In the genomic region with DNA sequence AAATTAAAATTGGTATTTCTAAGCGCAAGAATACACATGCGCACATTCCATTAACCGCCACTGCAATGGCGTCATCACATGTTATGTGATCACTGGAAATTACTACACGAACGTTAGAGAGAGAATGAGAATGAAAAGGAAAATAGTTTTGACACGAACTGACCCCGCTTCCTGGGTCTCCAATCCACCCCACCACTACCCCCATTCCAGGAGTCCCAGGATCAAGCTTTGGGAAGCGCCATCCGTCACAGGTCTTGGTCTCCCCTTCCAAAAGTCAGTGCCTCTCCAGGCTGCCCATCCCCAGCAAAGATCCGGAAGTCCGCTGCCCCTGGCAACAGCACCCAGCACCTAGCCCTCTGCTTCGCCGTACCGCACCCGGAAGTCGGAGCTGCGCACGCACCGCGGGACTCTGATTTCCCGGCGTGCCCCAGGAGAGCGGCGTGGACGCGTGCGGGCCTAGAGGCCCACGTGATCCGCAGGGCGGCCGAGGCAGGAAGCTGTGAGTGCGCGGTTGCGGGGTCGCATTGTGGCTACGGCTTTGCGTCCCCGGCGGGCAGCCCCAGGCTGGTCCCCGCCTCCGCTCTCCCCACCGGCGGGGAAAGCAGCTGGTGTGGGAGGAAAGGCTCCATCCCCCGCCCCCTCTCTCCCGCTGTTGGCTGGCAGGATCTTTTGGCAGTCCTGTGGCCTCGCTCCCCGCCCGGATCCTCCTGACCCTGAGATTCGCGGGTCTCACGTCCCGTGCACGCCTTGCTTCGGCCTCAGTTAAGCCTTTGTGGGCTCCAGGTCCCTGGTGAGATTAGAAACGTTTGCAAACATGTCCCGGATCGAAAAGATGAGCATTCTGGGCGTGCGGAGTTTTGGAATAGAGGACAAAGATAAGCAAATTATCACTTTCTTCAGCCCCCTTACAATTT, we compare ENCODE assay signal across 8 cellular contexts. TPM values are rescaled to one million over a fixed set of nuclear protein-coding genes. Genes with fewer than 3 reads are reported as not detected.
A peak's percentile ranks its signal among the peaks of the same experiment; 100 is the strongest.
DNase-seq lines count a peak whose midpoint lies in the region; ATAC-seq and TF ChIP-seq lines count a peak whose summit lies in the region.

RAD50 (plus strand) TSS at position 467 of the 914 bp plus-strand sequence; CDS start at position 815, 348 bp downstream.

- H3K4me1 ChIP-seq in DOHH2 (ENCODE audit: control insufficient read depth, low read length), result peaks cover 17% of the 10 kb centered on the region
- H3K4me1 ChIP-seq in GM23248 (ENCODE audit: insufficient read depth), result peaks cover 12% of the 10 kb centered on the region; the same call in 1 of the 2 replicates

- H3K27ac ChIP-seq in DOHH2 (ENCODE audit: low read depth, low read length) (peak within 1 kb of the TSS; percentile 65), GM23248 (peak within 1 kb of the TSS; percentile 78)

- peaks cover 36% of the 10 kb centered on the region for H3K36me3 ChIP-seq in DOHH2 (ENCODE audit: control insufficient read depth, low read length)
- no peaks in the 10 kb centered on the region for H3K36me3 ChIP-seq in GM23248 (ENCODE audit: low read depth)

- peaks cover 4% of the 10 kb centered on the region for H3K27me3 Mint-ChIP-seq in activated T-helper 1 cell treated with anti-CD3 and anti-CD28 coated beads, Interleukin-12 subunit alpha, Interleukin-12 subunit beta, Interleukin-2, Interleukin-4 antibody, amounts not matched to agents 30 ng/mL and 10 ng/mL and 1 ng/mL, durations not matched to agents 14 hours and 24 hours and 36 hours (ENCODE audit: insufficient read depth)
- H3K27me3 Mint-ChIP-seq in naive B cell, result no peaks in the 10 kb centered on the region

- H3K79me2 ChIP-seq in DOHH2 (ENCODE audit: control insufficient read depth, low read length) (peaks cover 56% of the 10 kb centered on the region), GM23248 (ENCODE audit: insufficient read depth) (peaks cover 48% of the 10 kb centered on the region)

- no peaks in the 10 kb centered on the region for H3K9me2 ChIP-seq in DOHH2 (replicated peaks; ENCODE audit: control insufficient read depth, low read length)
- no peaks in the 10 kb centered on the region for H3K9me2 ChIP-seq in GM23248 (ENCODE audit: insufficient read depth)

- WGBS in GM23248 (ENCODE audit: low coverage in 1 of 2, low lambda C conversion rate in 2 of 2, missing lambda C conversion rate in 2 of 2), 2 experiments, result 6 to 9% methylated on average over 49 to 60 of the region's 60 CpGs

- intact Hi-C loops in activated T-helper 1 cell treated with anti-CD3 and anti-CD28 coated beads, Interleukin-12 subunit alpha, Interleukin-12 subunit beta, Interleukin-2, Interleukin-4 antibody, amounts not matched to agents 30 ng/mL and 10 ng/mL and 1 ng/mL, durations not matched to agents 14 hours and 24 hours and 36 hours (cut with micrococcal nuclease), result loop anchor here (1.0 to 5.0 kb wide), 5 partner anchors 10 to 129 kb away; no protein-coding TSS in a partner anchor

- H3K27me3 ChIP-seq in DOHH2 (ENCODE audit: control insufficient read depth, low read length), result peaks cover under 1% of the 10 kb centered on the region; the same call in 1 of the 2 replicates
- H3K27me3 ChIP-seq in GM23248 (replicated peaks; ENCODE audit: insufficient read depth), result no peaks in the 10 kb centered on the region

- H3K9me3 ChIP-seq in DOHH2 (ENCODE audit: control insufficient read depth, insufficient read depth, low read length) (no peaks in the 10 kb centered on the region), GM23248 (ENCODE audit: low read depth) (no peaks in the 10 kb centered on the region)

- H2AFZ ChIP-seq in GM23248, result peak within 1 kb of the TSS; percentile 99

- H3F3A ChIP-seq in DOHH2 (ENCODE audit: control insufficient read depth, insufficient read depth) (no peaks in the 10 kb centered on the region), GM23248 (ENCODE audit: insufficient read depth) (peaks cover 16% of the 10 kb centered on the region; the same call in 1 of the 2 replicates)

- peaks cover 32% of the 10 kb centered on the region for H3K4me1 Mint-ChIP-seq in activated T-helper 1 cell treated with anti-CD3 and anti-CD28 coated beads, Interleukin-12 subunit alpha, Interleukin-12 subunit beta, Interleukin-2, Interleukin-4 antibody, amounts not matched to agents 30 ng/mL and 10 ng/mL and 1 ng/mL, durations not matched to agents 14 hours and 24 hours and 36 hours (ENCODE audit: low read depth)
- H3K4me1 Mint-ChIP-seq in naive B cell, result peaks cover 14 to 30% (median 29%) of the 10 kb centered on the region in 3 donors
- peaks cover 18% of the 10 kb centered on the region for H3K4me1 Mint-ChIP-seq in stimulated activated effector memory CD8-positive, alpha-beta T cell treated with anti-CD3 and anti-CD28 coated beads, Interleukin-12 subunit alpha, Interleukin-12 subunit beta, amount 100 ng/mL, for 72 hours

- H3K27ac Mint-ChIP-seq in activated T-helper 1 cell treated with anti-CD3 and anti-CD28 coated beads, Interleukin-12 subunit alpha, Interleukin-12 subunit beta, Interleukin-2, Interleukin-4 antibody, amounts not matched to agents 30 ng/mL and 10 ng/mL and 1 ng/mL, durations not matched to agents 14 hours and 24 hours and 36 hours, result peak within 1 kb of the TSS; percentile 91
- H3K27ac Mint-ChIP-seq in naive B cell, result peak within 1 kb of the TSS; percentile 89 to 97 (median 97)
- H3K27ac Mint-ChIP-seq in stimulated activated effector memory CD8-positive, alpha-beta T cell treated with anti-CD3 and anti-CD28 coated beads, Interleukin-12 subunit alpha, Interleukin-12 subunit beta, amount 100 ng/mL, for 72 hours, result peak within 1 kb of the TSS; percentile 97

- peaks cover 4% of the 10 kb centered on the region for H3K36me3 Mint-ChIP-seq in activated T-helper 1 cell treated with anti-CD3 and anti-CD28 coated beads, Interleukin-12 subunit alpha, Interleukin-12 subunit beta, Interleukin-2, Interleukin-4 antibody, amounts not matched to agents 30 ng/mL and 10 ng/mL and 1 ng/mL, durations not matched to agents 14 hours and 24 hours and 36 hours (ENCODE audit: low read depth)
- H3K36me3 Mint-ChIP-seq in naive B cell, result no peaks in the 10 kb centered on the region
- peaks cover 26% of the 10 kb centered on the region for H3K36me3 Mint-ChIP-seq in stimulated activated effector memory CD8-positive, alpha-beta T cell treated with anti-CD3 and anti-CD28 coated beads, Interleukin-12 subunit alpha, Interleukin-12 subunit beta, amount 100 ng/mL, for 72 hours

- H3K4me3 Mint-ChIP-seq in activated T-helper 1 cell treated with anti-CD3 and anti-CD28 coated beads, Interleukin-12 subunit alpha, Interleukin-12 subunit beta, Interleukin-2, Interleukin-4 antibody, amounts not matched to agents 30 ng/mL and 10 ng/mL and 1 ng/mL, durations not matched to agents 14 hours and 24 hours and 36 hours, result peak within 1 kb of the TSS; percentile 98
- peak within 1 kb of the TSS; percentile 93 to 99 (median 97) for H3K4me3 Mint-ChIP-seq in naive B cell
- peak within 1 kb of the TSS; percentile 88 for H3K4me3 Mint-ChIP-seq in stimulated activated effector memory CD8-positive, alpha-beta T cell treated with anti-CD3 and anti-CD28 coated beads, Interleukin-12 subunit alpha, Interleukin-12 subunit beta, amount 100 ng/mL, for 72 hours

- in situ Hi-C loops in GM23248 (cut with MboI), result no loop called here

- H3K4me2 ChIP-seq in DOHH2 (ENCODE audit: low read length) (peak within 1 kb of the TSS; percentile 70), GM23248 (ENCODE audit: unreplicated experiment) (peak within 1 kb of the TSS; percentile 98)

- H4K20me1 ChIP-seq in DOHH2 (ENCODE audit: control insufficient read depth, insufficient read depth, low read depth, low read length), result no peaks in the 10 kb centered on the region
- no peaks in the 10 kb centered on the region for H4K20me1 ChIP-seq in GM23248 (ENCODE audit: insufficient read depth)

- H3K4me3 ChIP-seq in DOHH2 (ENCODE audit: low read length) (peak within 1 kb of the TSS; percentile 92), GM23248 (peak within 1 kb of the TSS; percentile 99)

- ATAC-seq in naive B cell (ENCODE audit: low read depth in 2 of 2), result peak; percentile 96 to 97
- peak; percentile 99 for ATAC-seq in stimulated activated effector memory CD8-positive, alpha-beta T cell treated with anti-CD3 and anti-CD28 coated beads, Interleukin-12 subunit alpha, Interleukin-12 subunit beta, amount 100 ng/mL, for 72 hours

- H3K9me3 Mint-ChIP-seq in activated T-helper 1 cell treated with anti-CD3 and anti-CD28 coated beads, Interleukin-12 subunit alpha, Interleukin-12 subunit beta, Interleukin-2, Interleukin-4 antibody, amounts not matched to agents 30 ng/mL and 10 ng/mL and 1 ng/mL, durations not matched to agents 14 hours and 24 hours and 36 hours, result no peaks in the 10 kb centered on the region
- peaks cover 0 to 16% (median 5%) of the 10 kb centered on the region in 7 donors for H3K9me3 Mint-ChIP-seq in naive B cell
- peaks cover 8% of the 10 kb centered on the region for H3K9me3 Mint-ChIP-seq in stimulated activated effector memory CD8-positive, alpha-beta T cell treated with anti-CD3 and anti-CD28 coated beads, Interleukin-12 subunit alpha, Interleukin-12 subunit beta, amount 100 ng/mL, for 72 hours

- peak; percentile 97 for DNase-seq in GM23248
- DNase-seq in Kasumi-1 (lab: John Stamatoyannopoulos, UW), result peak; percentile 78 to 87
- peak; percentile 91 for DNase-seq in RPMI7951 (ENCODE audit: low read depth)
- DNase-seq in activated T-helper 1 cell treated with anti-CD3 and anti-CD28 coated beads, Interleukin-12 subunit alpha, Interleukin-12 subunit beta, Interleukin-2, Interleukin-4 antibody, amounts not matched to agents 30 ng/mL and 10 ng/mL and 1 ng/mL, durations not matched to agents 14 hours and 24 hours and 36 hours (ENCODE audit: low spot score), result peak; percentile 92
- peak; percentile 91 for DNase-seq in fibroblast of gingiva (ENCODE audit: low read depth)
- peak; percentile 86 for DNase-seq in naive B cell
- peak; percentile 82 to 97 for DNase-seq in stimulated activated effector memory CD8-positive, alpha-beta T cell treated with anti-CD3 and anti-CD28 coated beads, Interleukin-12 subunit alpha, Interleukin-12 subunit beta, amount 100 ng/mL, for 72 hours (ENCODE audit: low spot score in 2 of 2)

- H3K9ac ChIP-seq in GM23248, result peak within 1 kb of the TSS; percentile 96

- TF ChIP-seq CTCF in DOHH2 (IDR thresholded peaks at IDR 0.05; ENCODE audit: low read depth, low read length, poor library complexity, severe bottlenecking), result no peak

RNA-seq across cellular contexts. Expression of gene RAD50, which starts in this region (rescaled TPM):
- 17.7 and 21.5 TPM in 2 replicates for total RNA-seq in GM23248 (2014; rRNA removed; shearing (Covaris generic))
- polyA plus RNA-seq in GM23248 (2016; fragmentation: Nextera tagmentation; extraction: Ambion mirVana), result 40.9 and 44.0 TPM in 2 replicates
- 13.5 and 25.2 TPM in 2 replicates for total RNA-seq in RPMI7951 (2014; rRNA removed; shearing (Covaris generic))
- total RNA-seq in activated T-helper 1 cell treated with anti-CD3 and anti-CD28 coated beads, Interleukin-12 subunit alpha, Interleukin-12 subunit beta, Interleukin-2, Interleukin-4 antibody, amounts not matched to agents 30 ng/mL and 10 ng/mL and 1 ng/mL, durations not matched to agents 14 hours and 24 hours and 36 hours, result 30.9 and 33.0 TPM in 2 replicates
- polyA plus RNA-seq in naive B cell (ENCODE audit: low read depth in 6 of 6), result 10 to 100 TPM; 10.1 to 33.5 (median 19.9) TPM

Comparison
In these comparisons a context has a peak if more than half of its experiments do, and no peak if none do; other contexts are left out.
1. Peak in every context shown above with its lines: DNase-seq, ATAC-seq, H3K4me3 ChIP-seq and H3K27ac ChIP-seq.